In the genomic region with DNA sequence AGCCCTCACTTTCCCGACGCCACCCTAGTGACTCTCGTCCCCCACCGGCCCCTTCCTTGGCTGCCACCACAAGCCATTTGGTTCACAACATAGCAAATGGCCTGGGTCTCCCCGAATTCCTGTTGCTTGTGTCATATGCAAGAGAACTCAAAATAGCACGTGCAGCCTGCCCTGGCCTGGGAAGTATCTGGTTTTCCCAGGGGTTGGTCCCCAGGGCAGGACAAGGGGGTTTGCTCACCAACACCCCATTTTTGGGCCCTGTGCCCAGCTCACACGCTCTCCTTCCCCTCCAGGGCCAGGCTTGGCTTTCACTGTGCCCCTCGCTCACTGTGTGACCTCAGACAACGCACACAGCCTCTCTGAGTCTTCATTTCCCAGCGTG, we compare ENCODE assay signal across 19 cellular contexts. TPM values are rescaled to one million over a fixed set of nuclear protein-coding genes. Genes with fewer than 3 reads are reported as not detected.
DNase-seq lines count a peak whose midpoint lies in the region; FAIRE-seq and TF ChIP-seq lines count a peak whose summit lies in the region.
"Had no signal": no experiment of that assay in that cellular context is flagged by ENCODE, and none has a peak within 500 bp of the region (broad histone marks: within the 10 kb centered on the region; RNA-seq: fewer than 3 reads in every experiment).

No MANE protein-coding gene starts in this region.

- no peak overlapping the region for H3K27ac Mint-ChIP-seq in mesothelial cell of epicardium

- DNase-seq in HTR-8/SVneo (ENCODE audit: insufficient read length, low spot score) (no peak), fibroblast of peridontal ligament (ENCODE audit: extremely low read depth) (peak; percentile 69), suprapubic skin (ENCODE audit: low spot score in 2 of 2) (no peak), mucosa of gallbladder (ENCODE audit: low spot score) (no peak), mesothelial cell of epicardium (ENCODE audit: low spot score in 2 of 2, unreplicated experiment in 2 of 2) (no peak), colonic mucosa (no peak), PC-9 (no peak)
- DNase-seq: activated effector memory CD4-positive, alpha-beta T cell treated with Interleukin-2 at 50 U/mL for 16 hours; foreskin keratinocyte; GM23248; MV-4-11; NCI-H2081; NCI-H748 treated with DMSO at 0.1 percent for 48 hours; SW 1271; trophoblast cell had no signal

- intact Hi-C loops in colonic mucosa (cut with DNase I) (no loop called here), PC-9 (cut with micrococcal nuclease; ENCODE audit: unreplicated experiment) (no loop called here)

- H3K27ac ChIP-seq in mucosa of rectum (ENCODE audit: low read depth in 2 of 2, low read length in 2 of 2) (peak overlapping the region; percentile 48 to 55), suprapubic skin (peak overlapping the region; percentile 45), colonic mucosa (no peak overlapping the region), PC-9 (no peak overlapping the region)
- H3K27ac ChIP-seq: foreskin keratinocyte, GM23248, VCaP had no signal

- H3K36me3 Mint-ChIP-seq in mesothelial cell of epicardium, result no peaks in the 10 kb centered on the region

- peaks cover 0 to 2% of the 10 kb centered on the region in 2 donors for H3K4me1 ChIP-seq in mucosa of rectum (ENCODE audit: control insufficient read depth in 2 of 2, insufficient read depth in 2 of 2, low read length in 2 of 2)
- H3K4me1 ChIP-seq in suprapubic skin, result no peaks in the 10 kb centered on the region
- H3K4me1 ChIP-seq in colonic mucosa, result no peaks in the 10 kb centered on the region
- H3K4me1 ChIP-seq in PC-9 (replicated peaks; ENCODE audit: insufficient read depth), result no peaks in the 10 kb centered on the region
- H3K4me1 ChIP-seq: foreskin keratinocyte had no signal

- peak; percentile 16 for FAIRE-seq in HTR-8/SVneo (lab: Jason Lieb, UNC)
- FAIRE-seq: GM18507, RCC 7860 had no signal

- POLR2A ChIA-PET in PC-9 (lab: Charles Lee; ENCODE audit: unreplicated experiment), result no interaction called here

- H3K27me3 Mint-ChIP-seq in mesothelial cell of epicardium (ENCODE audit: low read depth), result no peaks in the 10 kb centered on the region

- CTCF ChIA-PET in PC-9 (lab: Charles Lee), result no interaction called here

- H4K20me1 ChIP-seq in PC-9 (ENCODE audit: insufficient read depth), result no peaks in the 10 kb centered on the region

- H3K4me3 ChIP-seq in mucosa of rectum (ENCODE audit: low read length in 2 of 2), result no peak overlapping the region
- no peak overlapping the region for H3K4me3 ChIP-seq in suprapubic skin
- H3K4me3 ChIP-seq in colonic mucosa, result no peak overlapping the region
- no peak overlapping the region for H3K4me3 ChIP-seq in PC-9
- H3K4me3 ChIP-seq: GM23248 had no signal

- no peaks in the 10 kb centered on the region for H3K9me2 ChIP-seq in PC-9 (ENCODE audit: insufficient read depth)

- H3K9ac ChIP-seq in mucosa of rectum (ENCODE audit: low read depth in 1 of 2, low read length in 2 of 2) (no peak overlapping the region), colonic mucosa (ENCODE audit: low read depth in 2 of 2, low read length in 2 of 2) (no peak overlapping the region)
- H3K9ac ChIP-seq: GM23248 had no signal

- no TSS peak for BruUV-seq in PC-9 (replicated peaks; lab: Mats Ljungman, UMichigan)

- H3K9me3 Mint-ChIP-seq in mesothelial cell of epicardium, result no peaks in the 10 kb centered on the region

- TF ChIP-seq EP300 in suprapubic skin (IDR thresholded peaks at IDR 0.05), result no peak

- H3K79me2 ChIP-seq in PC-9 (ENCODE audit: low read depth), result no peaks in the 10 kb centered on the region

- TF ChIP-seq POLR2A in suprapubic skin (IDR thresholded peaks at IDR 0.05), result no peak

- H3K9me3 ChIP-seq in mucosa of rectum (ENCODE audit: control insufficient read depth in 2 of 2, low read length in 2 of 2) (no peaks in the 10 kb centered on the region), suprapubic skin (no peaks in the 10 kb centered on the region), colonic mucosa (no peaks in the 10 kb centered on the region), PC-9 (ENCODE audit: insufficient read depth, low read depth) (no peaks in the 10 kb centered on the region)

- H3K4me2 ChIP-seq in PC-9, result no peak overlapping the region

- no peak overlapping the region for H2AFZ ChIP-seq in PC-9
- H2AFZ ChIP-seq: GM23248 had no signal

- H3K36me3 ChIP-seq in mucosa of rectum (ENCODE audit: control insufficient read depth in 2 of 2, insufficient read depth in 2 of 2, low read length in 2 of 2) (no peaks in the 10 kb centered on the region), suprapubic skin (no peaks in the 10 kb centered on the region), colonic mucosa (no peaks in the 10 kb centered on the region), PC-9 (ENCODE audit: low read depth) (no peaks in the 10 kb centered on the region)

- WGBS in suprapubic skin, result 76% methylated on average over 7 of the region's 10 CpGs

- H3K4me1 Mint-ChIP-seq in mesothelial cell of epicardium, result no peaks in the 10 kb centered on the region

- TF ChIP-seq CTCF in suprapubic skin (IDR thresholded peaks at IDR 0.05), result no peak
- TF ChIP-seq CTCF in mesothelial cell of epicardium (IDR thresholded peaks at IDR 0.05; ENCODE audit: unreplicated experiment), result no peak
- TF ChIP-seq CTCF in colonic mucosa (IDR thresholded peaks at IDR 0.05), result no peak
- TF ChIP-seq CTCF in PC-9 (conservative IDR thresholded peaks at IDR 0.05), result no peak

- no peak overlapping the region for H3K4me3 Mint-ChIP-seq in mesothelial cell of epicardium

- H3K27me3 ChIP-seq in mucosa of rectum (ENCODE audit: control insufficient read depth in 2 of 2, insufficient read depth in 2 of 2, low read length in 2 of 2) (no peaks in the 10 kb centered on the region), suprapubic skin (no peaks in the 10 kb centered on the region), colonic mucosa (no peaks in the 10 kb centered on the region), PC-9 (ENCODE audit: insufficient read depth, low read depth) (peaks cover 51% of the 10 kb centered on the region)

- no peaks in the 10 kb centered on the region for H3F3A ChIP-seq in PC-9 (ENCODE audit: insufficient read depth, low read depth)

RNA-seq across cellular contexts. Expression of gene TPCN2, which starts 12.8 kb away (rescaled TPM):
- 10 to 100 TPM in 3 of 4 donors, 1 to 10 TPM in 1; 8.4 to 30.3 (median 24.4) TPM for total RNA-seq in suprapubic skin
- 29.1 TPM for total RNA-seq in mucosa of gallbladder
- 20.5 to 23.7 TPM (median 22.1 TPM) in 3 replicates for total RNA-seq in mesothelial cell of epicardium
- total RNA-seq in colonic mucosa, result 10 to 100 TPM; 14.5 to 21.1 TPM
- 24.8 and 26.4 TPM in 2 replicates for total RNA-seq in PC-9 (2021)

RNA-seq across cellular contexts. Expression of gene MRGPRF, which starts 22.9 kb away (rescaled TPM):
- total RNA-seq in suprapubic skin (1 to 10 TPM; 2.0 to 9.8 (median 4.8) TPM), mucosa of gallbladder (43.8 TPM), mesothelial cell of epicardium (2.3 to 4.0 TPM (median 3.4 TPM) in 3 replicates), colonic mucosa (10 to 100 TPM in 1 of 2 donors, 1 to 10 TPM in 1; 3.0 to 17.9 TPM), PC-9 (2021) (0.35 and 0.50 TPM in 2 replicates)

RNA-seq across cellular contexts. Expression of gene MRGPRD, which starts 55.2 kb away (rescaled TPM):
- not detected for total RNA-seq in suprapubic skin
- total RNA-seq in mucosa of gallbladder, result not detected
- not detected in 3 replicates for total RNA-seq in mesothelial cell of epicardium
- not detected for total RNA-seq in colonic mucosa
- not detected in 2 replicates for total RNA-seq in PC-9 (2021)
- total RNA-seq: foreskin keratinocyte, GM23248 had no signal

Comparison
In these comparisons a context has a peak if more than half of its experiments do, and no peak if none do; other contexts are left out.
1. H3K27ac ChIP-seq: peak in mucosa of rectum (2 of 2) and suprapubic skin (single experiment); none in colonic mucosa (single experiment) and PC-9 (single experiment).